Comparison of ENCODE assay signal across 1 cellular context in genomic region chr4:26388671-26389070, GRCh38.
TF ChIP-seq lines count a peak whose summit lies in the region.

No MANE protein-coding gene starts in this region.

TF ChIP-seq in IMR-90, 13 proteins besides CTCF, POLR2A, EP300 and RAD21 (continued from another document):
- TF ChIP-seq, protein P1, sequence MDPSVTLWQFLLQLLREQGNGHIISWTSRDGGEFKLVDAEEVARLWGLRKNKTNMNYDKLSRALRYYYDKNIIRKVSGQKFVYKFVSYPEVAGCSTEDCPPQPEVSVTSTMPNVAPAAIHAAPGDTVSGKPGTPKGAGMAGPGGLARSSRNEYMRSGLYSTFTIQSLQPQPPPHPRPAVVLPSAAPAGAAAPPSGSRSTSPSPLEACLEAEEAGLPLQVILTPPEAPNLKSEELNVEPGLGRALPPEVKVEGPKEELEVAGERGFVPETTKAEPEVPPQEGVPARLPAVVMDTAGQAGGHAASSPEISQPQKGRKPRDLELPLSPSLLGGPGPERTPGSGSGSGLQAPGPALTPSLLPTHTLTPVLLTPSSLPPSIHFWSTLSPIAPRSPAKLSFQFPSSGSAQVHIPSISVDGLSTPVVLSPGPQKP (IDR thresholded peaks at IDR 0.05; ENCODE audit: borderline replicate concordance, low read depth, low read length): no peak
- TF ChIP-seq USF2 (IDR thresholded peaks at IDR 0.05; ENCODE audit: low read depth, low read length) (no peak; the same call in 1 of the 2 replicates), MXI1 (IDR thresholded peaks at IDR 0.05; ENCODE audit: borderline replicate concordance, low read depth, low read length) (no peak), MAZ (IDR thresholded peaks at IDR 0.05; ENCODE audit: borderline replicate concordance, low read depth, low read length) (no peak), RFX5 (IDR thresholded peaks at IDR 0.05; ENCODE audit: low read depth, low read length) (no peak)
